Comparison of ENCODE assay signal across 28 cellular contexts in genomic region chr4:22884157-22884556, GRCh38.
"Had no signal": no experiment of that assay in that cellular context is flagged by ENCODE, and none has a peak within 500 bp of the region (broad histone marks: within the 10 kb centered on the region; RNA-seq: fewer than 3 reads in every experiment).

No MANE protein-coding gene starts in this region.

- H3K27me3 ChIP-seq: adrenal gland, MG63, Peyer's patch, SJSA1 had no signal

- H3K36me3 ChIP-seq: adrenal gland, MG63, Peyer's patch, SJSA1 had no signal

- H3K4me3 ChIP-seq: adrenal gland, MG63, Peyer's patch, SJSA1 had no signal

- H3K27ac ChIP-seq: adrenal gland, Peyer's patch, RWPE1, SJSA1 had no signal

- ATAC-seq: activated CD8-positive, alpha-beta T cell treated with anti-CD3 and anti-CD28 coated beads, Interleukin-2, amount 10 ng/mL, durations not matched to agents 7 days and 5 days; SK-N-SH treated with all-trans-retinoic acid at 6 μM for 48 hours had no signal

- DNase-seq: activated CD4-positive, alpha-beta T cell treated with anti-CD3 and anti-CD28 coated beads for 48 hours; activated CD4-positive, alpha-beta T cell treated with anti-CD3 and anti-CD28 coated beads, Interleukin-2, amount 50 U/mL, for 4 hours; activated CD4-positive, CD25-positive, alpha-beta regulatory T cell treated with anti-CD3 and anti-CD28 coated beads, Interleukin-2, amount 50 U/mL, for 72 hours; activated CD8-positive, alpha-beta memory T cell treated with anti-CD3 and anti-CD28 coated beads, Interleukin-2, amount 50 U/mL, for 48 hours; activated CD8-positive, alpha-beta T cell treated with anti-CD3 and anti-CD28 coated beads, Interleukin-2, amount 10 ng/mL, durations not matched to agents 7 days and 5 days; activated naive CD4-positive, alpha-beta T cell treated with anti-CD3 and anti-CD28 coated beads, Interleukin-2, amount 50 U/mL, for 16 hours; activated naive CD8-positive, alpha-beta T cell treated with anti-CD3 and anti-CD28 coated beads, Interleukin-2, amount 10 ng/mL, durations not matched to agents 7 days and 5 days; activated T-cell treated with anti-CD3 and anti-CD28 coated beads, Interleukin-2, amount 50 U/mL, for 1 hour; adrenal gland; anterior cingulate cortex; cerebellar nuclear complex; MG63; NCI-H1105 treated with DMSO at 0.1 percent for 48 hours; NCI-H1436 treated with DMSO at 0.1 percent for 48 hours; NCI-H187; NCI-H2081; NCI-H2171; NCI-H2227 treated with DMSO at 0.1 percent for 48 hours; NCI-H446 treated with DMSO at 0.1 percent for 48 hours; NCI-H526; NCI-H774; NK-92 treated with Interleukin-12 subunit alpha and Interleukin-12 subunit beta, amount 100 ng/mL, for 24 hours; Peyer's patch; SHP77; SW 1271 had no signal

- H3K9me3 ChIP-seq: adrenal gland, MG63, Peyer's patch, SJSA1 had no signal

- H3K4me1 ChIP-seq: adrenal gland, Peyer's patch, SJSA1 had no signal
